Comparison of ENCODE assay signal across 12 cellular contexts in genomic region chr3:171873561-171873960, GRCh38. TPM values are rescaled to one million over a fixed set of nuclear protein-coding genes. Genes with fewer than 3 reads are reported as not detected.
A peak's percentile ranks its signal among the peaks of the same experiment; 100 is the strongest.
DNase-seq lines count a peak whose midpoint lies in the region; ATAC-seq and TF ChIP-seq lines count a peak whose summit lies in the region.
"Had no signal": no experiment of that assay in that cellular context is flagged by ENCODE, and none has a peak within 500 bp of the region (broad histone marks: within the 10 kb centered on the region; RNA-seq: fewer than 3 reads in every experiment).

No MANE protein-coding gene starts in this region.

- H3F3A ChIP-seq in GM23338 (replicated peaks; ENCODE audit: low read depth) = no peaks in the 10 kb centered on the region

- TF ChIP-seq CTCF in GM23338 (conservative IDR thresholded peaks at IDR 0.05; ENCODE audit: low read depth in 2 of 2) (no peak), foreskin fibroblast (IDR thresholded peaks at IDR 0.05; ENCODE audit: low read depth, low read length) (no peak), stomach (IDR thresholded peaks at IDR 0.05) (no peak), GM13976 (IDR thresholded peaks at IDR 0.05; ENCODE audit: borderline replicate concordance, control extremely low read depth, extremely low read depth, insufficient read depth, missing control alignments) (no peak)

- H3K9me3 Mint-ChIP-seq in GM23338 = no peaks in the 10 kb centered on the region; the same call in 2 of the 3 replicates
- H3K9me3 Mint-ChIP-seq: activated T-cell treated with anti-CD3 and anti-CD28 coated beads, Interleukin-2, amount 50 U/mL, for 72 hours; WTC11 had no signal

- no peak for DNase-seq in GM23338 (ENCODE audit: low spot score)
- DNase-seq in SK-N-MC (ENCODE audit: low read depth, low spot score) = no peak
- peak; percentile 69 to 73 for DNase-seq in foreskin fibroblast
- DNase-seq in stomach = no peak
- DNase-seq in Ammon's horn (ENCODE audit: low spot score) = no peak
- DNase-seq in SIG-M5 treated with dmso at 0.1 percent for 504 hours (lab: John Stamatoyannopoulos, UW; ENCODE audit: unreplicated experiment) = no peak
- DNase-seq in GM13976 (ENCODE audit: low spot score) = no peak
- DNase-seq: activated T-cell treated with anti-CD3 and anti-CD28 coated beads, Interleukin-2, amount 50 U/mL, for 72 hours; NCI-H1436; occipital lobe had no signal

- H3K36me3 ChIP-seq in GM23338 (ENCODE audit: insufficient read depth) (no peaks in the 10 kb centered on the region), SK-N-MC (ENCODE audit: insufficient read depth, low read length) (no peaks in the 10 kb centered on the region), stomach (no peaks in the 10 kb centered on the region)

- H3K27me3 ChIP-seq in GM23338 (ENCODE audit: insufficient read depth) (no peaks in the 10 kb centered on the region), stomach (no peaks in the 10 kb centered on the region)

- H3K9me2 ChIP-seq in GM23338 (ENCODE audit: insufficient read depth) = peaks cover 5% of the 10 kb centered on the region; the same call in 1 of the 2 replicates

- H3K27me3 Mint-ChIP-seq in GM23338 (ENCODE audit: insufficient read depth, low read depth, poor library complexity) = peaks cover 6% of the 10 kb centered on the region

- H3K4me1 ChIP-seq in GM23338 (ENCODE audit: insufficient read depth) (peaks cover 21% of the 10 kb centered on the region), stomach (peaks cover 0 to 38% (median 13%) of the 10 kb centered on the region in 4 donors)

- H3K36me3 Mint-ChIP-seq in GM23338 (ENCODE audit: low read depth) = no peaks in the 10 kb centered on the region
- H3K36me3 Mint-ChIP-seq: WTC11 had no signal

- H3K4me3 ChIP-seq in GM23338 = no peak overlapping the region
- H3K4me3 ChIP-seq in SK-N-MC = peak overlapping the region; percentile 52; the same call in 1 of the 2 replicates
- no peak overlapping the region for H3K4me3 ChIP-seq in foreskin fibroblast (ENCODE audit: low read depth in 1 of 2, low read length in 2 of 2)
- H3K4me3 ChIP-seq in stomach = no peak overlapping the region

- H3K9ac ChIP-seq in SK-N-MC (ENCODE audit: insufficient read length) = peak overlapping the region; percentile 6

- H3K27ac ChIP-seq in GM23338 (ENCODE audit: low read depth) (peak overlapping the region; percentile 85), SK-N-MC (peak overlapping the region; percentile 86), stomach (peak overlapping the region in 3 of 5 donors; percentile 56 to 78 (median 70))

- H3K9me3 ChIP-seq in SK-N-MC (ENCODE audit: low read depth, low read length) = no peaks in the 10 kb centered on the region
- no peaks in the 10 kb centered on the region for H3K9me3 ChIP-seq in stomach

- no peaks in the 10 kb centered on the region for H3K79me2 ChIP-seq in GM23338 (replicated peaks; ENCODE audit: insufficient read depth)

- no peak overlapping the region; the same call in 1 of the 2 replicates for H3K27ac Mint-ChIP-seq in GM23338
- H3K27ac Mint-ChIP-seq: activated T-cell treated with anti-CD3 and anti-CD28 coated beads, Interleukin-2, amount 50 U/mL, for 72 hours had no signal

- WGBS in stomach, 5 donors = 52 to 79% (median 76%) methylated on average over 1 of the region's 1 CpG

- intact Hi-C loops in stomach (cut with DNase I; ENCODE audit: low total_unique reads) = no loop called here

- no peak for ATAC-seq in GM23338
- ATAC-seq: activated T-cell treated with anti-CD3 and anti-CD28 coated beads, Interleukin-2, amount 50 U/mL, for 72 hours had no signal

- TF ChIP-seq POLR2A in stomach (IDR thresholded peaks at IDR 0.05) = no peak

- no peak for TF ChIP-seq EP300 in stomach (IDR thresholded peaks at IDR 0.05)

- H3K4me2 ChIP-seq in GM23338 = no peak overlapping the region

- H4K20me1 ChIP-seq in GM23338 (replicated peaks; ENCODE audit: insufficient read depth) = no peaks in the 10 kb centered on the region

- H3K4me3 Mint-ChIP-seq in GM23338 = no peak overlapping the region
- H3K4me3 Mint-ChIP-seq: activated T-cell treated with anti-CD3 and anti-CD28 coated beads, Interleukin-2, amount 50 U/mL, for 72 hours; WTC11 had no signal

- peaks cover 28% of the 10 kb centered on the region for H3K4me1 Mint-ChIP-seq in GM23338

- no peak overlapping the region for H2AFZ ChIP-seq in GM23338

- in situ Hi-C loops in GM13976 (cut with MboI; ENCODE audit: low sequenced_read_pairs, unreplicated experiment) = no loop called here

TF ChIP-seq in GM23338, 12 proteins besides CTCF, POLR2A, EP300 and RAD21 (continues in another document):
- TF ChIP-seq CREB1 (CRISPR knock-in tag; IDR thresholded peaks at IDR 0.05; ENCODE audit: low read depth) (no peak), STAT1 (IDR thresholded peaks at IDR 0.05; ENCODE audit: unreplicated experiment) (no peak), POLR2AphosphoS5 (IDR thresholded peaks at IDR 0.05; ENCODE audit: low read depth) (no peak), ZNF331 (CRISPR knock-in tag; IDR thresholded peaks at IDR 0.05; ENCODE audit: low read depth) (no peak), JUNB (IDR thresholded peaks at IDR 0.05; ENCODE audit: unreplicated experiment) (no peak), ZNF114 (CRISPR knock-in tag; IDR thresholded peaks at IDR 0.05) (no peak), EZH2 (IDR thresholded peaks at IDR 0.05; ENCODE audit: low read depth, unreplicated experiment) (no peak), NANOG (IDR thresholded peaks at IDR 0.05; ENCODE audit: borderline replicate concordance) (no peak)
- TF ChIP-seq, protein P1, sequence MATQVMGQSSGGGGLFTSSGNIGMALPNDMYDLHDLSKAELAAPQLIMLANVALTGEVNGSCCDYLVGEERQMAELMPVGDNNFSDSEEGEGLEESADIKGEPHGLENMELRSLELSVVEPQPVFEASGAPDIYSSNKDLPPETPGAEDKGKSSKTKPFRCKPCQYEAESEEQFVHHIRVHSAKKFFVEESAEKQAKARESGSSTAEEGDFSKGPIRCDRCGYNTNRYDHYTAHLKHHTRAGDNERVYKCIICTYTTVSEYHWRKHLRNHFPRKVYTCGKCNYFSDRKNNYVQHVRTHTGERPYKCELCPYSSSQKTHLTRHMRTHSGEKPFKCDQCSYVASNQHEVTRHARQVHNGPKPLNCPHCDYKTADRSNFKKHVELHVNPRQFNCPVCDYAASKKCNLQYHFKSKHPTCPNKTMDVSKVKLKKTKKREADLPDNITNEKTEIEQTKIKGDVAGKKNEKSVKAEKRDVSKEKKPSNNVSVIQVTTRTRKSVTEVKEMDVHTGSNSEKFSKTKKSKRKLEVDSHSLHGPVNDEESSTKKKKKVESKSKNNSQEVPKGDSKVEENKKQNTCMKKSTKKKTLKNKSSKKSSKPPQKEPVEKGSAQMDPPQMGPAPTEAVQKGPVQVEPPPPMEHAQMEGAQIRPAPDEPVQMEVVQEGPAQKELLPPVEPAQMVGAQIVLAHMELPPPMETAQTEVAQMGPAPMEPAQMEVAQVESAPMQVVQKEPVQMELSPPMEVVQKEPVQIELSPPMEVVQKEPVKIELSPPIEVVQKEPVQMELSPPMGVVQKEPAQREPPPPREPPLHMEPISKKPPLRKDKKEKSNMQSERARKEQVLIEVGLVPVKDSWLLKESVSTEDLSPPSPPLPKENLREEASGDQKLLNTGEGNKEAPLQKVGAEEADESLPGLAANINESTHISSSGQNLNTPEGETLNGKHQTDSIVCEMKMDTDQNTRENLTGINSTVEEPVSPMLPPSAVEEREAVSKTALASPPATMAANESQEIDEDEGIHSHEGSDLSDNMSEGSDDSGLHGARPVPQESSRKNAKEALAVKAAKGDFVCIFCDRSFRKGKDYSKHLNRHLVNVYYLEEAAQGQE (IDR thresholded peaks at IDR 0.05; ENCODE audit: unreplicated experiment) = no peak

RNA-seq across cellular contexts. Expression of gene TMEM212, which starts 30.4 kb away (rescaled TPM):
- not detected in 2 replicates for total RNA-seq in GM23338 (2014; rRNA removed; shearing (Covaris generic))
- polyA plus RNA-seq in GM23338 (2016; fragmentation: Nextera tagmentation; extraction: Ambion mirVana) (not detected in 2 replicates), stomach (not detected)
- not detected for total RNA-seq in stomach
- total RNA-seq: activated T-cell treated with anti-CD3 and anti-CD28 coated beads, Interleukin-2, amount 50 U/mL, for 72 hours; dermis microvascular lymphatic vessel endothelial cell; occipital lobe; WTC11 had no signal

Comparison
In these comparisons a context has a peak if more than half of its experiments do, and no peak if none do; other contexts are left out.
1. DNase-seq: peak in foreskin fibroblast (2 of 2); none in GM23338 (single experiment), SK-N-MC (single experiment), stomach (single experiment), Ammon's horn (single experiment), SIG-M5 treated with dmso at 0.1 percent for 504 hours (single experiment) and GM13976 (single experiment).
2. Peak in every context shown above with its lines, with median percentiles within 50 percentile points of each other: H3K27ac ChIP-seq.